In the genomic region with DNA sequence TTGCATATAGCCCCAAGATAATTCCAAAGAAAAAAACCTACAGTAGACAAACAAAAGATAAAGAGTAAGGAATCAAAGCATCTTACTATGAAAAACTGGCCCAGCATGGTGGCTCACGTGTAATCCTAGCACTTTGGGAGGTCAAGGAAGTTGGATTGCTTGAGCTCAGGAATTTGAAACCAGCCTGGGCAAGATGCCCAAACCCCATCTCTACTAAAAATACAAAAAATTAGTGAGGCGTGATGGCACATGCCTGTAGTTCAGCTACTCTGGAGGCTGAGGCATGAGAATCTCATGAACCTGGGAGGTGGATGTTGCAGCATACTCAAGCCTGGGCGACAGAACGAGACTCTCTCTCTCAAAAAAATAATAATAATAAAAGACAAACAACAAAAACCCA, we compare ENCODE assay signal across 18 cellular contexts.
"Had no signal": no experiment of that assay in that cellular context is flagged by ENCODE, and none has a peak within 500 bp of the region (broad histone marks: within the 10 kb centered on the region; RNA-seq: fewer than 3 reads in every experiment).

No MANE protein-coding gene starts in this region.

- ATAC-seq: activated naive CD8-positive, alpha-beta T cell treated with anti-CD3 and anti-CD28 coated beads, Interleukin-2, amount 50 U/mL, for 24 hours; activated T-helper 17 cell treated with anti-CD3 and anti-CD28 coated beads, Interleukin-2, amount 50 U/mL, for 72 hours; left lung; mucosa of descending colon; naive thymus-derived CD4-positive, alpha-beta T cell; stimulated activated memory B cell treated with anti-CD40 and anti-IgM and Interleukin-4, amounts not matched to agents 10 μg/mL and 1 μg/mL and 100 μg/mL, for 72 hours; T-cell had no signal

- H3K4me3 ChIP-seq: coronary artery, esophagus squamous epithelium, left lung, mucosa of descending colon, tibial nerve, uterus had no signal

- DNase-seq: activated CD4-positive, alpha-beta T cell treated with anti-CD3 and anti-CD28 coated beads for 1 hour; activated CD4-positive, alpha-beta T cell treated with anti-CD3 and anti-CD28 coated beads, Interleukin-2, amount 50 U/mL, for 4 hours; activated naive CD4-positive, alpha-beta T cell treated with anti-CD3 and anti-CD28 coated beads for 36 hours; activated naive CD8-positive, alpha-beta T cell treated with anti-CD3 and anti-CD28 coated beads, Interleukin-2, amount 50 U/mL, for 24 hours; aorta; esophagus squamous epithelium; immature natural killer cell; left lung; mucosa of descending colon; naive thymus-derived CD4-positive, alpha-beta T cell; posterior cingulate gyrus; T-cell; uterus had no signal

- H3K36me3 ChIP-seq: esophagus squamous epithelium, left lung, neutrophil, tibial nerve, uterus had no signal

- H3K4me1 ChIP-seq: esophagus squamous epithelium, left lung, tibial nerve, uterus had no signal

- H3K9me3 ChIP-seq: neutrophil, uterus had no signal

- H3K27me3 ChIP-seq: esophagus squamous epithelium, left lung, neutrophil, tibial nerve, uterus had no signal

- H3K27ac ChIP-seq: coronary artery, esophagus squamous epithelium, left lung, neutrophil, tibial nerve, uterus had no signal
